Comparison of ENCODE assay signal across 8 cellular contexts in genomic region chr17:77555741-77556291, GRCh38.
DNase-seq lines count a peak whose midpoint lies in the region; ATAC-seq and TF ChIP-seq lines count a peak whose summit lies in the region.

No MANE protein-coding gene starts in this region.

- H3K36me3 Mint-ChIP-seq in naive thymus-derived CD4-positive, alpha-beta T cell: no peaks in the 10 kb centered on the region

- POLR2A ChIA-PET in naive thymus-derived CD4-positive, alpha-beta T cell (lab: Charles Lee): no interaction called here

- intact Hi-C loops in dorsolateral prefrontal cortex (cut with DNase I): no loop called here
- intact Hi-C loops in naive thymus-derived CD4-positive, alpha-beta T cell (cut with micrococcal nuclease): no loop called here

- no peaks in the 10 kb centered on the region for H3K9me3 Mint-ChIP-seq in naive thymus-derived CD4-positive, alpha-beta T cell

- H2AFZ ChIP-seq in osteoblast (ENCODE audit: low read length): no peak overlapping the region

- no peak overlapping the region for H3K27ac Mint-ChIP-seq in naive thymus-derived CD4-positive, alpha-beta T cell

- H3K27me3 Mint-ChIP-seq in naive thymus-derived CD4-positive, alpha-beta T cell: peaks cover 0 to 24% (median 6%) of the 10 kb centered on the region in 5 donors

- H3K27me3 ChIP-seq in dorsolateral prefrontal cortex (peaks cover 0 to 2% (median 0%) of the 10 kb centered on the region in 45 donors), osteoblast (ENCODE audit: insufficient read depth, low read length) (peaks cover 21% of the 10 kb centered on the region)
- H3K27me3 ChIP-seq in naive thymus-derived CD4-positive, alpha-beta T cell (ENCODE audit: control insufficient read depth in 2 of 2, insufficient read depth in 2 of 2, low read length in 2 of 2): no peaks in the 10 kb centered on the region

- ATAC-seq in GM21619 (IDR thresholded peaks at IDR 0.05; ENCODE audit: unreplicated experiment) (no peak), HG02763 (IDR thresholded peaks at IDR 0.05; ENCODE audit: unreplicated experiment) (no peak)
- no peak for ATAC-seq in naive thymus-derived CD4-positive, alpha-beta T cell

- no peaks in the 10 kb centered on the region for H3K9me3 ChIP-seq in osteoblast (ENCODE audit: low read depth, low read length)
- no peaks in the 10 kb centered on the region for H3K9me3 ChIP-seq in naive thymus-derived CD4-positive, alpha-beta T cell (ENCODE audit: control insufficient read depth in 2 of 3, low read length in 3 of 3)

- CTCF ChIA-PET in naive thymus-derived CD4-positive, alpha-beta T cell (lab: Charles Lee): no interaction called here

- TF ChIP-seq CTCF in dorsolateral prefrontal cortex (IDR thresholded peaks at IDR 0.05 in 54 of 56, conservative IDR thresholded peaks at IDR 0.05 in 2 of 56; ENCODE audit: low read depth in 1 of 56, partially characterized antibody in 56 of 56) (no peak), osteoblast (IDR thresholded peaks at IDR 0.05; ENCODE audit: extremely low read depth, low read depth, low read length) (no peak)

- no peak overlapping the region for H3K4me3 Mint-ChIP-seq in naive thymus-derived CD4-positive, alpha-beta T cell

- H3K36me3 ChIP-seq in osteoblast (ENCODE audit: insufficient read depth, low read length): no peaks in the 10 kb centered on the region
- no peaks in the 10 kb centered on the region for H3K36me3 ChIP-seq in naive thymus-derived CD4-positive, alpha-beta T cell (ENCODE audit: control insufficient read depth in 2 of 3, insufficient read depth in 3 of 3, low read length in 3 of 3)

- no peaks in the 10 kb centered on the region for H3K4me1 Mint-ChIP-seq in naive thymus-derived CD4-positive, alpha-beta T cell

- H3K4me1 ChIP-seq in osteoblast (ENCODE audit: insufficient read depth, low read length): no peaks in the 10 kb centered on the region
- H3K4me1 ChIP-seq in naive thymus-derived CD4-positive, alpha-beta T cell (ENCODE audit: control insufficient read depth in 2 of 2, insufficient read depth in 2 of 2, low read length in 2 of 2): no peaks in the 10 kb centered on the region

- no peaks in the 10 kb centered on the region for H3K79me2 ChIP-seq in osteoblast (ENCODE audit: insufficient read depth, low read length)

- H3K4me2 ChIP-seq in osteoblast (ENCODE audit: insufficient read depth, low read length): no peak overlapping the region

- H3K27ac ChIP-seq in dorsolateral prefrontal cortex (peak overlapping the region in 56 of 59 donors; percentile 26 to 94 (median 74)), osteoblast (ENCODE audit: low read depth, low read length) (no peak overlapping the region)
- no peak overlapping the region for H3K27ac ChIP-seq in naive thymus-derived CD4-positive, alpha-beta T cell (ENCODE audit: low read depth, low read length)

- H4K20me1 ChIP-seq in osteoblast (ENCODE audit: insufficient read depth, low read length): no peaks in the 10 kb centered on the region

- H3K4me3 ChIP-seq in dorsolateral prefrontal cortex: peak overlapping the region in 18 of 59 donors; percentile 4 to 38 (median 20)
- H3K4me3 ChIP-seq in osteoblast (ENCODE audit: insufficient read depth, low read length): no peak overlapping the region
- no peak overlapping the region for H3K4me3 ChIP-seq in naive thymus-derived CD4-positive, alpha-beta T cell (ENCODE audit: low read length)

- peak; percentile 69 for DNase-seq in H4 (ENCODE audit: low spot score)
- peak; percentile 29 for DNase-seq in NCI-H345 treated with DMSO at 0.1 percent for 48 hours (lab: John Stamatoyannopoulos, UW; ENCODE audit: unreplicated experiment)
- DNase-seq in dorsolateral prefrontal cortex: peak; percentile 47 to 92 (median 70)
- peak; percentile 72 for DNase-seq in osteoblast (ENCODE audit: insufficient read length, low spot score, missing footprints)
- no peak for DNase-seq in T1000 (lab: John Stamatoyannopoulos, UW)
- DNase-seq in naive thymus-derived CD4-positive, alpha-beta T cell: no peak

Comparison
In these comparisons a context has a peak if more than half of its experiments do, and no peak if none do; other contexts are left out.
1. DNase-seq: peak in H4 (single experiment), NCI-H345 treated with DMSO at 0.1 percent for 48 hours (single experiment), dorsolateral prefrontal cortex (10 of 10) and osteoblast (single experiment); none in T1000 (single experiment) and naive thymus-derived CD4-positive, alpha-beta T cell (0 of 9).
2. H3K27ac ChIP-seq: peak in dorsolateral prefrontal cortex (56 of 59); none in osteoblast (single experiment) and naive thymus-derived CD4-positive, alpha-beta T cell (single experiment).